ENCODE assay signal across 18 cellular contexts in the genomic region with DNA sequence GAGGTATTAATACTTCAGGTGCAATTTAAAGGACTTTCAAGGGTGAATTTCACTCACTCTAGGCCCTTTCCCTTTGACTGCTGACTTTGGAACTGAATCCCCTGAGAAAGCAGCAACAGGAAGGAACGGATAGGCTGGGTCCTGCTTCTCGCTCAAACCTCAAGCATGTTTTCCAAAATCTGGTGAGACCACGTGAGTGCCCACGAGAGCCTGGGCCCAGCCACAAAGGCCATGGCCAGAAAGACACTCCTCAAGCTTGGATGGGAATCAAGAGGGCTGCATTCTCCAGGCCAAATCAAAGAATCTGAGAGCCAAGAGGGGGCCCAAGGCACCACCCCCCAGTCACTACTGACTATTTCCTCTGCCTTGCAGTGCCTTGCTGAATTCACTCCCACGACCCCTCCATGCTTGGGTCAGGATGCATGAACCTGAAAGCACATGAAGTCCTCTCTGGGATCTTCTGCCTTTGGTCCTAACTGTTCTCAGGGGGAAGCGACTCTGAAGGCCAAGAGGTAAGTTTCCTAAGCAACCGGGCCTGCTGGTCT.
DNase-seq lines count a peak whose midpoint lies in the region; ATAC-seq, FAIRE-seq and TF ChIP-seq lines count a peak whose summit lies in the region.
"Had no signal": no experiment of that assay in that cellular context is flagged by ENCODE, and none has a peak within 500 bp of the region (broad histone marks: within the 10 kb centered on the region; RNA-seq: fewer than 3 reads in every experiment).

No MANE protein-coding gene starts in this region.

- H3K56ac ChIP-seq in H1 (replicated peaks; ENCODE audit: insufficient read length, low read depth, low read length) = no peak overlapping the region

- H3K79me1 ChIP-seq in H1 (ENCODE audit: low read depth, low read length) = no peaks in the 10 kb centered on the region

- H4K5ac ChIP-seq in H1 (ENCODE audit: insufficient read length, low read depth, low read length) = no peak overlapping the region

- peak overlapping the region; percentile 61; the same call in 1 of the 2 replicates for H2BK15ac ChIP-seq in H1 (ENCODE audit: low read length)

- no peak overlapping the region for H3K14ac ChIP-seq in H1 (ENCODE audit: insufficient read length)

- no peaks in the 10 kb centered on the region for H3K79me2 ChIP-seq in H1 (ENCODE audit: control insufficient read depth in 1 of 2, insufficient read depth in 2 of 2, low read length in 2 of 2)

- H2AK5ac ChIP-seq in H1 (ENCODE audit: low read depth, low read length) = no peak overlapping the region

- peaks cover 41% of the 10 kb centered on the region for H3K36me3 Mint-ChIP-seq in activated naive CD8-positive, alpha-beta T cell treated with anti-CD3 and anti-CD28 coated beads, Interleukin-2, amount 10 ng/mL, durations not matched to agents 7 days and 5 days
- peaks cover 57% of the 10 kb centered on the region for H3K36me3 Mint-ChIP-seq in activated naive CD8-positive, alpha-beta T cell treated with anti-CD3 and anti-CD28 coated beads, Interleukin-2, amount 50 U/mL, for 24 hours (ENCODE audit: low read depth)

- TF ChIP-seq CTCF in H1 (IDR thresholded peaks at IDR 0.05; ENCODE audit: control extremely low read depth in 1 of 3, insufficient read depth in 1 of 3, low read depth in 1 of 3, low read length in 3 of 3) (no peak), gastrocnemius medialis (IDR thresholded peaks at IDR 0.05 in 4 of 5, conservative IDR thresholded peaks at IDR 0.05 in 1 of 5) (no peak)

- DNase-seq in activated naive CD8-positive, alpha-beta T cell treated with anti-CD3 and anti-CD28 coated beads, Interleukin-2, amount 10 ng/mL, durations not matched to agents 7 days and 5 days = no peak
- no peak for DNase-seq in activated naive CD8-positive, alpha-beta T cell treated with anti-CD3 and anti-CD28 coated beads, Interleukin-2, amount 50 U/mL, for 24 hours
- DNase-seq in HTR-8/SVneo (ENCODE audit: insufficient read length, low spot score) (no peak), H1 (ENCODE audit: low read depth in 1 of 2, low spot score in 2 of 2) (no peak), gastrocnemius medialis (no peak), NOMO-1 treated with DMSO at 0.1 percent for 48 hours (lab: John Stamatoyannopoulos, UW; ENCODE audit: unreplicated experiment) (no peak), NCI-H2171 treated with DMSO at 0.1 percent for 48 hours (lab: John Stamatoyannopoulos, UW) (no peak)
- DNase-seq: Calu3; CD4-positive, CD25-positive, alpha-beta regulatory T cell; MV-4-11; NCI-H1417 treated with DMSO at 0.1 percent for 48 hours; NCI-H2029; NCI-H510A treated with DMSO at 0.1 percent for 48 hours had no signal

- H4K91ac ChIP-seq in H1 (replicated peaks; ENCODE audit: insufficient read length, low read length) = no peak overlapping the region

- H3K4me3 ChIP-seq in H1 (ENCODE audit: extremely low read depth in 1 of 4, insufficient read depth in 2 of 4, low read depth in 3 of 4, low read length in 4 of 4) (no peak overlapping the region), gastrocnemius medialis (no peak overlapping the region)
- H3K4me3 ChIP-seq: A549, GM12878 had no signal

- intact Hi-C loops in gastrocnemius medialis (cut with DNase I; ENCODE audit: low total_unique reads) = no loop called here

- H3K18ac ChIP-seq in H1 (ENCODE audit: extremely low read depth, low read length) = no peak overlapping the region

- no peak overlapping the region for H3K23ac ChIP-seq in H1 (ENCODE audit: insufficient read length)

- CTCF ChIA-PET in H1 (lab: Charles Lee; ENCODE audit: partially characterized antibody) = interaction anchor here (0.8 to 2.4 kb wide), 5 partner anchors 8 to 55 kb away, joined by 4 to 7 read pairs (median 5); no protein-coding TSS in a partner anchor

- no peak overlapping the region for H3K4me2 ChIP-seq in H1 (ENCODE audit: insufficient read depth in 1 of 2, low read depth in 2 of 2, low read length in 2 of 2)
- H3K4me2 ChIP-seq: A549 had no signal

- H3K27me3 Mint-ChIP-seq in activated naive CD8-positive, alpha-beta T cell treated with anti-CD3 and anti-CD28 coated beads, Interleukin-2, amount 10 ng/mL, durations not matched to agents 7 days and 5 days = no peaks in the 10 kb centered on the region
- H3K27me3 Mint-ChIP-seq in activated naive CD8-positive, alpha-beta T cell treated with anti-CD3 and anti-CD28 coated beads, Interleukin-2, amount 50 U/mL, for 24 hours = no peaks in the 10 kb centered on the region
- H3K27me3 Mint-ChIP-seq: CD4-positive, CD25-positive, alpha-beta regulatory T cell had no signal

- H2BK20ac ChIP-seq in H1 (ENCODE audit: low read length) = no peak overlapping the region

- H3K36me3 ChIP-seq in H1 (ENCODE audit: control insufficient read depth in 2 of 4, insufficient read depth in 4 of 4, low read length in 3 of 4) (no peaks in the 10 kb centered on the region), gastrocnemius medialis (no peaks in the 10 kb centered on the region)

- POLR2A ChIA-PET in activated naive CD8-positive, alpha-beta T cell treated with anti-CD3 and anti-CD28 coated beads, Interleukin-2, amount 10 ng/mL, durations not matched to agents 7 days and 5 days (lab: Charles Lee) = no interaction called here
- POLR2A ChIA-PET in H1 (lab: Charles Lee; ENCODE audit: partially characterized antibody) = interaction anchor here (1.2 kb wide), 1 partner anchor 383 kb away, joined by 4 read pairs; no protein-coding TSS in a partner anchor

- FAIRE-seq in HTR-8/SVneo (lab: Jason Lieb, UNC) = peak; percentile 23
- no peak for FAIRE-seq in H1 (lab: Jason Lieb, UNC)
- FAIRE-seq: A549, GM12878, GM19239 had no signal

- no peak for TF ChIP-seq RAD21 in H1 (IDR thresholded peaks at IDR 0.05 in 1 of 2, conservative IDR thresholded peaks at IDR 0.05 in 1 of 2; ENCODE audit: low read depth in 2 of 2, low read length in 2 of 2)

- no peak for TF ChIP-seq EP300 in H1 (IDR thresholded peaks at IDR 0.05; ENCODE audit: borderline replicate concordance in 1 of 2, low read depth in 2 of 2, low read length in 2 of 2)

- no peak overlapping the region for H2BK5ac ChIP-seq in H1 (ENCODE audit: low read depth, low read length)

- in situ Hi-C loops in gastrocnemius medialis (cut with MboI; ENCODE audit: low sequenced_read_pairs in 4 of 4) = no loop called here

- WGBS in H1 (ENCODE audit: extremely low coverage in 1 of 2, insufficient coverage in 1 of 2, insufficient read length in 1 of 2, insufficient replicate concordance in 2 of 2, low coverage in 1 of 2, low lambda C conversion rate in 2 of 2, missing lambda C conversion rate in 1 of 2), 2 experiments = 89% methylated on average over 7 of the region's 7 CpGs; no CpG with 5 or more reads in 1 of the 2 experiments

- no peak overlapping the region for H2AFZ ChIP-seq in H1 (ENCODE audit: low read length)

- no peak overlapping the region for H2BK12ac ChIP-seq in H1 (ENCODE audit: low read depth, low read length)

- H3K4me1 Mint-ChIP-seq in activated naive CD8-positive, alpha-beta T cell treated with anti-CD3 and anti-CD28 coated beads, Interleukin-2, amount 10 ng/mL, durations not matched to agents 7 days and 5 days = peaks cover 35% of the 10 kb centered on the region
- peaks cover 47% of the 10 kb centered on the region for H3K4me1 Mint-ChIP-seq in activated naive CD8-positive, alpha-beta T cell treated with anti-CD3 and anti-CD28 coated beads, Interleukin-2, amount 50 U/mL, for 24 hours

- H3K9me3 ChIP-seq in H1 (ENCODE audit: insufficient read depth in 2 of 2, low read depth in 1 of 2, low read length in 1 of 2) = no peaks in the 10 kb centered on the region
- H3K9me3 ChIP-seq in gastrocnemius medialis = no peaks in the 10 kb centered on the region
- H3K9me3 ChIP-seq: A549 had no signal

- H4K8ac ChIP-seq in H1 (ENCODE audit: extremely low read depth, insufficient read depth, low read length) = no peak overlapping the region

- no peaks in the 10 kb centered on the region for H4K20me1 ChIP-seq in H1 (replicated peaks in 1 of 2; ENCODE audit: control insufficient read depth in 1 of 2, insufficient read depth in 2 of 2, low read length in 2 of 2)

- TF ChIP-seq POLR2A in H1 (IDR thresholded peaks at IDR 0.05; ENCODE audit: control extremely low read depth in 1 of 2, low read depth in 2 of 2, low read length in 2 of 2) = no peak
- TF ChIP-seq POLR2A in gastrocnemius medialis (IDR thresholded peaks at IDR 0.05) = no peak

- no peak for ATAC-seq in activated naive CD8-positive, alpha-beta T cell treated with anti-CD3 and anti-CD28 coated beads, Interleukin-2, amount 10 ng/mL, durations not matched to agents 7 days and 5 days (ENCODE audit: low read depth)
- ATAC-seq in activated naive CD8-positive, alpha-beta T cell treated with anti-CD3 and anti-CD28 coated beads, Interleukin-2, amount 50 U/mL, for 24 hours = no peak
- no peak for ATAC-seq in gastrocnemius medialis
- no peak for ATAC-seq in HG02610 (IDR thresholded peaks at IDR 0.05; ENCODE audit: unreplicated experiment)
- ATAC-seq: A549, GM12878 had no signal

- H3K27ac Mint-ChIP-seq in activated naive CD8-positive, alpha-beta T cell treated with anti-CD3 and anti-CD28 coated beads, Interleukin-2, amount 10 ng/mL, durations not matched to agents 7 days and 5 days = peak overlapping the region; percentile 72
- H3K27ac Mint-ChIP-seq in activated naive CD8-positive, alpha-beta T cell treated with anti-CD3 and anti-CD28 coated beads, Interleukin-2, amount 50 U/mL, for 24 hours = no peak overlapping the region

- peaks cover 0 to 11% (median 5%) of the 10 kb centered on the region in 4 experiments; a peak in 5 of 7 replicates for H3K4me1 ChIP-seq in H1 (replicated peaks in 1 of 4; ENCODE audit: control insufficient read depth in 3 of 4, insufficient read depth in 4 of 4, low read length in 3 of 4)
- peaks cover 39 to 62% of the 10 kb centered on the region in 2 donors for H3K4me1 ChIP-seq in gastrocnemius medialis
- H3K4me1 ChIP-seq: A549 had no signal

- H3K4ac ChIP-seq in H1 (replicated peaks; ENCODE audit: insufficient read length, low read depth, low read length) = no peak overlapping the region

- no peak overlapping the region for H3K4me3 Mint-ChIP-seq in activated naive CD8-positive, alpha-beta T cell treated with anti-CD3 and anti-CD28 coated beads, Interleukin-2, amount 10 ng/mL, durations not matched to agents 7 days and 5 days
- no peak overlapping the region for H3K4me3 Mint-ChIP-seq in activated naive CD8-positive, alpha-beta T cell treated with anti-CD3 and anti-CD28 coated beads, Interleukin-2, amount 50 U/mL, for 24 hours
- H3K4me3 Mint-ChIP-seq: CD4-positive, CD25-positive, alpha-beta regulatory T cell had no signal

- no peaks in the 10 kb centered on the region for H3K27me3 ChIP-seq in H1 (replicated peaks in 1 of 4; ENCODE audit: control insufficient read depth in 3 of 4, extremely low read depth in 1 of 4, insufficient read depth in 3 of 4, low read length in 3 of 4)
- no peaks in the 10 kb centered on the region for H3K27me3 ChIP-seq in gastrocnemius medialis

- no peaks in the 10 kb centered on the region for H3K23me2 ChIP-seq in H1 (ENCODE audit: low read depth, low read length)

- H3K27ac ChIP-seq in H1 (ENCODE audit: low read depth, low read length) = no peak overlapping the region
- H3K27ac ChIP-seq in gastrocnemius medialis = peak overlapping the region in 3 of 4 donors; percentile 31 to 58 (median 53)
- H3K27ac ChIP-seq: A549, RWPE1 had no signal

- H2BK120ac ChIP-seq in H1 (replicated peaks; ENCODE audit: low read depth, low read length) = no peak overlapping the region

- H3K9me3 Mint-ChIP-seq in activated naive CD8-positive, alpha-beta T cell treated with anti-CD3 and anti-CD28 coated beads, Interleukin-2, amount 10 ng/mL, durations not matched to agents 7 days and 5 days = no peaks in the 10 kb centered on the region
- no peaks in the 10 kb centered on the region for H3K9me3 Mint-ChIP-seq in activated naive CD8-positive, alpha-beta T cell treated with anti-CD3 and anti-CD28 coated beads, Interleukin-2, amount 50 U/mL, for 24 hours
- H3K9me3 Mint-ChIP-seq: CD4-positive, CD25-positive, alpha-beta regulatory T cell had no signal

- H3K9ac ChIP-seq in H1 (replicated peaks in 1 of 4; ENCODE audit: extremely low read depth in 1 of 4, low read depth in 3 of 4, low read length in 3 of 4) = no peak overlapping the region; a peak in 1 of 7 replicates
